ENCODE assay signal across 1 cellular context in the genomic region with DNA sequence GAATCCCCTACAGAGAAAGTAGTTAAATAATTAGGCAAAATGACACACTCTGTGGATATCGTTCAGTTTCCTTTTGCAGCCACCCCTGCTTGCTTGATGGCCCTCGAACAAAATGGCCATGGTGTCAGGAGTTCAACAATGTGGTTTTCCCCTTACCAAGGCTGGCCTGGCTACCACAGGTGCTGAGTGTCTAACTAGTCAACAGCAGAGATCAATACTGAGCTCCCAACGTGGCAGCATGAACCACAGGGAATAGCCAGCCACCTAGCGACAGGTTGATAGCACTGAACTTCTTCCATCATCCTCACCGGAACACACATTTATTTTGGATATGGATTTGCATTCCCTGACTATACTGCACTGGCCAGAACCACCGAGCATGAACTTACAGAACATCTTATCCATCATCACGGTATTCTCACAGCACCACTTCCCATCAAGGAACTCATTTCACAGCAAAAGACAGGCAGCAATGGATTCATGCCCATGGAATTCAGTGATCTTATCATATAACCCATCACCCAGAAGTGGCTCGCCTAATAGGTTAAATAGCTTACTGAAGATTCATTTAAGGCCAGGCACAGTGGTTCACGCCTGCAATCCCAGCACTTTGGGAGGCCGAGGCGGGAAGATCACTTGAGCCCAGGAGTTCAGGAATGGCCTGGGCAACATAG.
TF ChIP-seq lines count a peak whose summit lies in the region.

No MANE protein-coding gene starts in this region.

TF ChIP-seq in K562, 482 proteins besides CTCF, POLR2A, EP300 and RAD21 (continued from another document):
- TF ChIP-seq, protein P1, sequence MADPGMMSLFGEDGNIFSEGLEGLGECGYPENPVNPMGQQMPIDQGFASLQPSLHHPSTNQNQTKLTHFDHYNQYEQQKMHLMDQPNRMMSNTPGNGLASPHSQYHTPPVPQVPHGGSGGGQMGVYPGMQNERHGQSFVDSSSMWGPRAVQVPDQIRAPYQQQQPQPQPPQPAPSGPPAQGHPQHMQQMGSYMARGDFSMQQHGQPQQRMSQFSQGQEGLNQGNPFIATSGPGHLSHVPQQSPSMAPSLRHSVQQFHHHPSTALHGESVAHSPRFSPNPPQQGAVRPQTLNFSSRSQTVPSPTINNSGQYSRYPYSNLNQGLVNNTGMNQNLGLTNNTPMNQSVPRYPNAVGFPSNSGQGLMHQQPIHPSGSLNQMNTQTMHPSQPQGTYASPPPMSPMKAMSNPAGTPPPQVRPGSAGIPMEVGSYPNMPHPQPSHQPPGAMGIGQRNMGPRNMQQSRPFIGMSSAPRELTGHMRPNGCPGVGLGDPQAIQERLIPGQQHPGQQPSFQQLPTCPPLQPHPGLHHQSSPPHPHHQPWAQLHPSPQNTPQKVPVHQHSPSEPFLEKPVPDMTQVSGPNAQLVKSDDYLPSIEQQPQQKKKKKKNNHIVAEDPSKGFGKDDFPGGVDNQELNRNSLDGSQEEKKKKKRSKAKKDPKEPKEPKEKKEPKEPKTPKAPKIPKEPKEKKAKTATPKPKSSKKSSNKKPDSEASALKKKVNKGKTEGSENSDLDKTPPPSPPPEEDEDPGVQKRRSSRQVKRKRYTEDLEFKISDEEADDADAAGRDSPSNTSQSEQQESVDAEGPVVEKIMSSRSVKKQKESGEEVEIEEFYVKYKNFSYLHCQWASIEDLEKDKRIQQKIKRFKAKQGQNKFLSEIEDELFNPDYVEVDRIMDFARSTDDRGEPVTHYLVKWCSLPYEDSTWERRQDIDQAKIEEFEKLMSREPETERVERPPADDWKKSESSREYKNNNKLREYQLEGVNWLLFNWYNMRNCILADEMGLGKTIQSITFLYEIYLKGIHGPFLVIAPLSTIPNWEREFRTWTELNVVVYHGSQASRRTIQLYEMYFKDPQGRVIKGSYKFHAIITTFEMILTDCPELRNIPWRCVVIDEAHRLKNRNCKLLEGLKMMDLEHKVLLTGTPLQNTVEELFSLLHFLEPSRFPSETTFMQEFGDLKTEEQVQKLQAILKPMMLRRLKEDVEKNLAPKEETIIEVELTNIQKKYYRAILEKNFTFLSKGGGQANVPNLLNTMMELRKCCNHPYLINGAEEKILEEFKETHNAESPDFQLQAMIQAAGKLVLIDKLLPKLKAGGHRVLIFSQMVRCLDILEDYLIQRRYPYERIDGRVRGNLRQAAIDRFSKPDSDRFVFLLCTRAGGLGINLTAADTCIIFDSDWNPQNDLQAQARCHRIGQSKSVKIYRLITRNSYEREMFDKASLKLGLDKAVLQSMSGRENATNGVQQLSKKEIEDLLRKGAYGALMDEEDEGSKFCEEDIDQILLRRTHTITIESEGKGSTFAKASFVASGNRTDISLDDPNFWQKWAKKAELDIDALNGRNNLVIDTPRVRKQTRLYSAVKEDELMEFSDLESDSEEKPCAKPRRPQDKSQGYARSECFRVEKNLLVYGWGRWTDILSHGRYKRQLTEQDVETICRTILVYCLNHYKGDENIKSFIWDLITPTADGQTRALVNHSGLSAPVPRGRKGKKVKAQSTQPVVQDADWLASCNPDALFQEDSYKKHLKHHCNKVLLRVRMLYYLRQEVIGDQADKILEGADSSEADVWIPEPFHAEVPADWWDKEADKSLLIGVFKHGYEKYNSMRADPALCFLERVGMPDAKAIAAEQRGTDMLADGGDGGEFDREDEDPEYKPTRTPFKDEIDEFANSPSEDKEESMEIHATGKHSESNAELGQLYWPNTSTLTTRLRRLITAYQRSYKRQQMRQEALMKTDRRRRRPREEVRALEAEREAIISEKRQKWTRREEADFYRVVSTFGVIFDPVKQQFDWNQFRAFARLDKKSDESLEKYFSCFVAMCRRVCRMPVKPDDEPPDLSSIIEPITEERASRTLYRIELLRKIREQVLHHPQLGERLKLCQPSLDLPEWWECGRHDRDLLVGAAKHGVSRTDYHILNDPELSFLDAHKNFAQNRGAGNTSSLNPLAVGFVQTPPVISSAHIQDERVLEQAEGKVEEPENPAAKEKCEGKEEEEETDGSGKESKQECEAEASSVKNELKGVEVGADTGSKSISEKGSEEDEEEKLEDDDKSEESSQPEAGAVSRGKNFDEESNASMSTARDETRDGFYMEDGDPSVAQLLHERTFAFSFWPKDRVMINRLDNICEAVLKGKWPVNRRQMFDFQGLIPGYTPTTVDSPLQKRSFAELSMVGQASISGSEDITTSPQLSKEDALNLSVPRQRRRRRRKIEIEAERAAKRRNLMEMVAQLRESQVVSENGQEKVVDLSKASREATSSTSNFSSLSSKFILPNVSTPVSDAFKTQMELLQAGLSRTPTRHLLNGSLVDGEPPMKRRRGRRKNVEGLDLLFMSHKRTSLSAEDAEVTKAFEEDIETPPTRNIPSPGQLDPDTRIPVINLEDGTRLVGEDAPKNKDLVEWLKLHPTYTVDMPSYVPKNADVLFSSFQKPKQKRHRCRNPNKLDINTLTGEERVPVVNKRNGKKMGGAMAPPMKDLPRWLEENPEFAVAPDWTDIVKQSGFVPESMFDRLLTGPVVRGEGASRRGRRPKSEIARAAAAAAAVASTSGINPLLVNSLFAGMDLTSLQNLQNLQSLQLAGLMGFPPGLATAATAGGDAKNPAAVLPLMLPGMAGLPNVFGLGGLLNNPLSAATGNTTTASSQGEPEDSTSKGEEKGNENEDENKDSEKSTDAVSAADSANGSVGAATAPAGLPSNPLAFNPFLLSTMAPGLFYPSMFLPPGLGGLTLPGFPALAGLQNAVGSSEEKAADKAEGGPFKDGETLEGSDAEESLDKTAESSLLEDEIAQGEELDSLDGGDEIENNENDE (IDR thresholded peaks at IDR 0.05; ENCODE audit: low read depth, low read length): no peak
- TF ChIP-seq L3MBTL2 (IDR thresholded peaks at IDR 0.05) (no peak), LEF1 (IDR thresholded peaks at IDR 0.05) (no peak), PML (IDR thresholded peaks at IDR 0.05; ENCODE audit: low read length) (no peak), ZNF274 (IDR thresholded peaks at IDR 0.05; ENCODE audit: borderline replicate concordance, low read depth, low read length) (no peak), CEBPG (CRISPR knock-in tag; IDR thresholded peaks at IDR 0.05) (no peak), CEBPG (tag; conservative IDR thresholded peaks at IDR 0.05 in 1 of 2, IDR thresholded peaks at IDR 0.05 in 1 of 2) (no peak), STAT5A (IDR thresholded peaks at IDR 0.05; ENCODE audit: borderline replicate concordance, low read length) (no peak), ZNF695 (CRISPR knock-in tag; IDR thresholded peaks at IDR 0.05) (no peak), RAD51 (IDR thresholded peaks at IDR 0.05; ENCODE audit: borderline replicate concordance, low read depth) (no peak), MCM7 (IDR thresholded peaks at IDR 0.05) (no peak), SRSF9 (IDR thresholded peaks at IDR 0.05; ENCODE audit: borderline replicate concordance, low read depth, low read length) (no peak), ESRRB (CRISPR knock-in tag; IDR thresholded peaks at IDR 0.05; ENCODE audit: borderline replicate concordance) (no peak)
- TF ChIP-seq, protein P2, sequence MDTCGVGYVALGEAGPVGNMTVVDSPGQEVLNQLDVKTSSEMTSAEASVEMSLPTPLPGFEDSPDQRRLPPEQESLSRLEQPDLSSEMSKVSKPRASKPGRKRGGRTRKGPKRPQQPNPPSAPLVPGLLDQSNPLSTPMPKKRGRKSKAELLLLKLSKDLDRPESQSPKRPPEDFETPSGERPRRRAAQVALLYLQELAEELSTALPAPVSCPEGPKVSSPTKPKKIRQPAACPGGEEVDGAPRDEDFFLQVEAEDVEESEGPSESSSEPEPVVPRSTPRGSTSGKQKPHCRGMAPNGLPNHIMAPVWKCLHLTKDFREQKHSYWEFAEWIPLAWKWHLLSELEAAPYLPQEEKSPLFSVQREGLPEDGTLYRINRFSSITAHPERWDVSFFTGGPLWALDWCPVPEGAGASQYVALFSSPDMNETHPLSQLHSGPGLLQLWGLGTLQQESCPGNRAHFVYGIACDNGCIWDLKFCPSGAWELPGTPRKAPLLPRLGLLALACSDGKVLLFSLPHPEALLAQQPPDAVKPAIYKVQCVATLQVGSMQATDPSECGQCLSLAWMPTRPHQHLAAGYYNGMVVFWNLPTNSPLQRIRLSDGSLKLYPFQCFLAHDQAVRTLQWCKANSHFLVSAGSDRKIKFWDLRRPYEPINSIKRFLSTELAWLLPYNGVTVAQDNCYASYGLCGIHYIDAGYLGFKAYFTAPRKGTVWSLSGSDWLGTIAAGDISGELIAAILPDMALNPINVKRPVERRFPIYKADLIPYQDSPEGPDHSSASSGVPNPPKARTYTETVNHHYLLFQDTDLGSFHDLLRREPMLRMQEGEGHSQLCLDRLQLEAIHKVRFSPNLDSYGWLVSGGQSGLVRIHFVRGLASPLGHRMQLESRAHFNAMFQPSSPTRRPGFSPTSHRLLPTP (IDR thresholded peaks at IDR 0.05; ENCODE audit: borderline replicate concordance, extremely low read depth, insufficient read length): no peak
- TF ChIP-seq, protein P3, sequence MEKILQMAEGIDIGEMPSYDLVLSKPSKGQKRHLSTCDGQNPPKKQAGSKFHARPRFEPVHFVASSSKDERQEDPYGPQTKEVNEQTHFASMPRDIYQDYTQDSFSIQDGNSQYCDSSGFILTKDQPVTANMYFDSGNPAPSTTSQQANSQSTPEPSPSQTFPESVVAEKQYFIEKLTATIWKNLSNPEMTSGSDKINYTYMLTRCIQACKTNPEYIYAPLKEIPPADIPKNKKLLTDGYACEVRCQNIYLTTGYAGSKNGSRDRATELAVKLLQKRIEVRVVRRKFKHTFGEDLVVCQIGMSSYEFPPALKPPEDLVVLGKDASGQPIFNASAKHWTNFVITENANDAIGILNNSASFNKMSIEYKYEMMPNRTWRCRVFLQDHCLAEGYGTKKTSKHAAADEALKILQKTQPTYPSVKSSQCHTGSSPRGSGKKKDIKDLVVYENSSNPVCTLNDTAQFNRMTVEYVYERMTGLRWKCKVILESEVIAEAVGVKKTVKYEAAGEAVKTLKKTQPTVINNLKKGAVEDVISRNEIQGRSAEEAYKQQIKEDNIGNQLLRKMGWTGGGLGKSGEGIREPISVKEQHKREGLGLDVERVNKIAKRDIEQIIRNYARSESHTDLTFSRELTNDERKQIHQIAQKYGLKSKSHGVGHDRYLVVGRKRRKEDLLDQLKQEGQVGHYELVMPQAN (IDR thresholded peaks at IDR 0.05; ENCODE audit: borderline replicate concordance): no peak
TF ChIP-seq in K562: peak in this region for 0.
